Comparison of ENCODE assay signal across 1 cellular context in the genomic region with DNA sequence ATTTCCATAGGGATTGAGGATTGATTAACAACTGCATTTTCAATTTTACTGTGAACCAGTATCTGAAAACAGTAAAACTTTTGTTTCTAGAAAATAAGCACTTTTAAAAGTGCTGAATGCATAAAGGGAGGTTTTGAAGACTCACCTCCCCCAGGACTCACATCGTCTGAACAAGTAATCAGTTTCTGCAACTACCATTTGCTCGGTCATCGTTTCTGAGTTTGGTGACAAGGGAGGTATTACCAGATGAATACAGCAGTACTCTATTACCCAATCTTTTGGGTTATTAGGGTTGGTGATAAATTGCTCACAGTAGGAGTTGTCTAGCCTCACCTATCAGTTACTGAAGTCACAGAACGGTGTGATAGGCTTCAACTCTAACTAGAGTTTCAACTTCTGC.
TF ChIP-seq lines count a peak whose summit lies in the region.

No MANE protein-coding gene starts in this region.

TF ChIP-seq in IMR-90, 13 proteins besides CTCF, POLR2A, EP300 and RAD21 (continued from another document):
- TF ChIP-seq CHD1 (IDR thresholded peaks at IDR 0.05; ENCODE audit: low read depth, low read length), result no peak
